1 cellular context compared by ENCODE assay signal in genomic region chr20:62786100-62786499, GRCh38.
TF ChIP-seq lines count a peak whose summit lies in the region.

No MANE protein-coding gene starts in this region.

TF ChIP-seq in HepG2, 621 proteins besides CTCF, POLR2A, EP300 and RAD21:
- TF ChIP-seq TBL1XR1 (IDR thresholded peaks at IDR 0.05; ENCODE audit: borderline replicate concordance, low read length, partially characterized antibody): no peak
- peak; percentile 37; the same call in 1 of the 2 replicates for TF ChIP-seq ZNF687 (CRISPR knock-in tag; IDR thresholded peaks at IDR 0.05)
- no peak for TF ChIP-seq ZHX2 (IDR thresholded peaks at IDR 0.05; ENCODE audit: low read depth)
- no peak for TF ChIP-seq ZHX2 (CRISPR knock-in tag; IDR thresholded peaks at IDR 0.05; ENCODE audit: borderline replicate concordance)
- TF ChIP-seq NR2C2 (CRISPR knock-in tag; IDR thresholded peaks at IDR 0.05; ENCODE audit: borderline replicate concordance): no peak
- no peak for TF ChIP-seq SOX6 (IDR thresholded peaks at IDR 0.05)
- TF ChIP-seq SOX6 (CRISPR knock-in tag; IDR thresholded peaks at IDR 0.05): no peak
- 0 out of 2 replicates have a peak, but pooled peaks have one; percentile 46 for TF ChIP-seq ZNF552 (CRISPR knock-in tag; IDR thresholded peaks at IDR 0.05; ENCODE audit: borderline replicate concordance)
- TF ChIP-seq DMAP1 (CRISPR knock-in tag; IDR thresholded peaks at IDR 0.05): no peak
- no peak for TF ChIP-seq ZNF432 (CRISPR knock-in tag; IDR thresholded peaks at IDR 0.05; ENCODE audit: borderline replicate concordance)
- TF ChIP-seq NAIF1 (CRISPR knock-in tag; IDR thresholded peaks at IDR 0.05; ENCODE audit: borderline replicate concordance): no peak
- TF ChIP-seq IRF2 (CRISPR knock-in tag; IDR thresholded peaks at IDR 0.05): no peak
- no peak for TF ChIP-seq PAX8 (CRISPR knock-in tag; IDR thresholded peaks at IDR 0.05; ENCODE audit: borderline replicate concordance)
- no peak for TF ChIP-seq KIAA2018 (CRISPR knock-in tag; IDR thresholded peaks at IDR 0.05; ENCODE audit: borderline replicate concordance)
- TF ChIP-seq MTF2 (CRISPR knock-in tag; IDR thresholded peaks at IDR 0.05; ENCODE audit: borderline replicate concordance): no peak
- TF ChIP-seq ZNF143 (CRISPR knock-in tag; IDR thresholded peaks at IDR 0.05): 0 out of 2 replicates have a peak, but pooled peaks have one; percentile 33
- TF ChIP-seq CSRNP2 (CRISPR knock-in tag; conservative IDR thresholded peaks at IDR 0.05; ENCODE audit: low read depth): no peak
- TF ChIP-seq ZFP82 (CRISPR knock-in tag; IDR thresholded peaks at IDR 0.05; ENCODE audit: borderline replicate concordance): no peak
